In the genomic region with DNA sequence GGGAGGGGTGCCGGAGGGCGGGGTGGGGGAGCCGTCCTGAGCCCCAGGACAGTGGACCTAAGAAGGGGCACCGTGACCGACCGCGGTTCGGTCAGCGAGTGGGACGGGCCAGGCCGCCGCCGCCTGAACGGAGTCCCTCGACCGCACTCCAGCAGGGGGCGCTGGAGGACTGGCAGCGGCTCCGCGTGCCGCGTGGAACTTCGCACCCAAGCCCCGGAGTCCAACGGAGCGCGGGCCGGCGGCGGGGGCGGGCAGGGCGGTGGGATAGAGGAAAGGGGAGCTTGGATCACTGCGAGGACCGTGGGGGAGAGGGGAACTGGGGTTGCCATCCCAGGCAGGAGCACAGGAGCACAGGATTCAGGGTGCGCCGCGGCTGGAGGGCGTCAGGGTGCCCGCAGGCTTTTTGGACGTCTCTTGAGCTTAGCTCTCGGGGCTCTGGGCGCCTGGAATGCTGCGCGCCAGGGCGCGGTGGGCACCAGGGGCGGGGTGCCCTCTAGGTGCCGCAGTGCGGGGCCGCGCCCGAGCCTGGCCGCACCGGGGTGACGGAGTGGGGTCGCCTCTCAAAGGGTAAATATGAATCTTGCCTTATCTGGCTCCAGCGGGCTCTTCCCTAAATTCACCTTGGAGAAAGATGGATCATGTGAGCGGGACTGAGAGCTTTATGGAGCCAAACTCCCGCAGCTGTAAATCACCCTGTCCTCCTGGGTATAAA, we compare ENCODE assay signal across 9 cellular contexts. TPM values are rescaled to one million over a fixed set of nuclear protein-coding genes. Genes with fewer than 3 reads are reported as not detected.
A peak's percentile ranks its signal among the peaks of the same experiment; 100 is the strongest.
DNase-seq lines count a peak whose midpoint lies in the region; ATAC-seq and TF ChIP-seq lines count a peak whose summit lies in the region.
"Had no signal": no experiment of that assay in that cellular context is flagged by ENCODE, and none has a peak within 500 bp of the region (broad histone marks: within the 10 kb centered on the region; RNA-seq: fewer than 3 reads in every experiment).

No MANE protein-coding gene starts in this region.

- peaks cover 3 to 12% of the 10 kb centered on the region in 2 donors for H3K4me1 ChIP-seq in naive thymus-derived CD4-positive, alpha-beta T cell (ENCODE audit: control insufficient read depth in 2 of 2, insufficient read depth in 2 of 2, low read length in 2 of 2)

- H3K27ac Mint-ChIP-seq in naive thymus-derived CD4-positive, alpha-beta T cell: peak overlapping the region in 1 of 9 donors; percentile 48
- H3K27ac Mint-ChIP-seq in stimulated activated memory B cell treated with anti-CD40 and anti-IgM and Interleukin-4, amounts not matched to agents 10 μg/mL and 1 μg/mL and 100 μg/mL, for 72 hours: no peak overlapping the region

- H3K27ac ChIP-seq in naive thymus-derived CD4-positive, alpha-beta T cell (ENCODE audit: low read depth, low read length): no peak overlapping the region

- no peaks in the 10 kb centered on the region for H3K36me3 ChIP-seq in naive thymus-derived CD4-positive, alpha-beta T cell (ENCODE audit: control insufficient read depth in 2 of 3, insufficient read depth in 3 of 3, low read length in 3 of 3)

- POLR2A ChIA-PET in naive thymus-derived CD4-positive, alpha-beta T cell (lab: Charles Lee): no interaction called here

- H3K9me3 Mint-ChIP-seq in naive thymus-derived CD4-positive, alpha-beta T cell: peaks cover 0 to 2% (median 0%) of the 10 kb centered on the region in 11 donors
- no peaks in the 10 kb centered on the region for H3K9me3 Mint-ChIP-seq in stimulated activated memory B cell treated with anti-CD40 and anti-IgM and Interleukin-4, amounts not matched to agents 10 μg/mL and 1 μg/mL and 100 μg/mL, for 72 hours

- peaks cover 0 to 11% of the 10 kb centered on the region in 2 donors for H3K27me3 ChIP-seq in naive thymus-derived CD4-positive, alpha-beta T cell (ENCODE audit: control insufficient read depth in 2 of 2, insufficient read depth in 2 of 2, low read length in 2 of 2)

- peak overlapping the region; percentile 23 to 76 (median 62) for H3K4me3 Mint-ChIP-seq in naive thymus-derived CD4-positive, alpha-beta T cell
- no peak overlapping the region for H3K4me3 Mint-ChIP-seq in stimulated activated memory B cell treated with anti-CD40 and anti-IgM and Interleukin-4, amounts not matched to agents 10 μg/mL and 1 μg/mL and 100 μg/mL, for 72 hours

- DNase-seq in NCI-H510A treated with DMSO at 0.1 percent for 48 hours (lab: John Stamatoyannopoulos, UW): peak; percentile 19
- no peak for DNase-seq in NCI-H510A (lab: John Stamatoyannopoulos, UW)
- DNase-seq in NCI-H774 (lab: John Stamatoyannopoulos, UW): peak; percentile 70
- DNase-seq in activated T-cell treated with anti-CD3 and anti-CD28 coated beads for 24 hours (ENCODE audit: low read depth): peak; percentile 58
- DNase-seq in erythroblast (lab: John Stamatoyannopoulos, UW): peak; percentile 67 to 83
- peak; percentile 50 to 85 (median 70) for DNase-seq in naive thymus-derived CD4-positive, alpha-beta T cell
- DNase-seq in DMS114 treated with DMSO at 0.1 percent for 48 hours (lab: John Stamatoyannopoulos, UW; ENCODE audit: unreplicated experiment): no peak

- H3K4me1 Mint-ChIP-seq in naive thymus-derived CD4-positive, alpha-beta T cell: peaks cover 2 to 21% (median 6%) of the 10 kb centered on the region in 7 donors
- peaks cover 24% of the 10 kb centered on the region for H3K4me1 Mint-ChIP-seq in stimulated activated memory B cell treated with anti-CD40 and anti-IgM and Interleukin-4, amounts not matched to agents 10 μg/mL and 1 μg/mL and 100 μg/mL, for 72 hours

- H3K9me3 ChIP-seq in naive thymus-derived CD4-positive, alpha-beta T cell (ENCODE audit: control insufficient read depth in 2 of 3, low read length in 3 of 3): no peaks in the 10 kb centered on the region

- intact Hi-C loops in naive thymus-derived CD4-positive, alpha-beta T cell (cut with micrococcal nuclease): loop anchor here (1.0 kb wide), 1 partner anchor 35 kb away; no protein-coding TSS in a partner anchor

- CTCF ChIA-PET in naive thymus-derived CD4-positive, alpha-beta T cell (lab: Charles Lee): interaction anchor here (0.5 to 2.5 kb wide), 7 partner anchors 9 to 278 kb away, joined by 3 to 11 read pairs (median 3); partner anchors contain the start of gene MRPL58

- TF ChIP-seq POLR2A in erythroblast (IDR thresholded peaks at IDR 0.05; ENCODE audit: low read length): no peak

- peaks cover 34 to 74% (median 39%) of the 10 kb centered on the region in 5 donors for H3K27me3 Mint-ChIP-seq in naive thymus-derived CD4-positive, alpha-beta T cell
- H3K27me3 Mint-ChIP-seq in stimulated activated memory B cell treated with anti-CD40 and anti-IgM and Interleukin-4, amounts not matched to agents 10 μg/mL and 1 μg/mL and 100 μg/mL, for 72 hours: peaks cover 92% of the 10 kb centered on the region

- H3K36me3 Mint-ChIP-seq in naive thymus-derived CD4-positive, alpha-beta T cell: peaks cover 0 to 3% (median 0%) of the 10 kb centered on the region in 5 donors
- H3K36me3 Mint-ChIP-seq in stimulated activated memory B cell treated with anti-CD40 and anti-IgM and Interleukin-4, amounts not matched to agents 10 μg/mL and 1 μg/mL and 100 μg/mL, for 72 hours: no peaks in the 10 kb centered on the region

- H3K4me3 ChIP-seq in naive thymus-derived CD4-positive, alpha-beta T cell (ENCODE audit: low read length): no peak overlapping the region

- peak; percentile 85 for ATAC-seq in naive thymus-derived CD4-positive, alpha-beta T cell
- ATAC-seq in stimulated activated memory B cell treated with anti-CD40 and anti-IgM and Interleukin-4, amounts not matched to agents 10 μg/mL and 1 μg/mL and 100 μg/mL, for 72 hours: peak; percentile 56

RNA-seq across cellular contexts. Expression of gene OTOP2, which starts 0.4 kb away (rescaled TPM):
- not detected for total RNA-seq in naive thymus-derived CD4-positive, alpha-beta T cell
- not detected for polyA plus RNA-seq in naive thymus-derived CD4-positive, alpha-beta T cell
- total RNA-seq: pulmonary artery endothelial cell had no signal

RNA-seq across cellular contexts. Expression of gene USH1G, which starts 0.6 kb away (rescaled TPM):
- not detected for total RNA-seq in naive thymus-derived CD4-positive, alpha-beta T cell
- not detected for polyA plus RNA-seq in naive thymus-derived CD4-positive, alpha-beta T cell
- total RNA-seq: pulmonary artery endothelial cell had no signal

RNA-seq across cellular contexts. Expression of gene OTOP3, which starts 12.0 kb away (rescaled TPM):
- not detected for total RNA-seq in naive thymus-derived CD4-positive, alpha-beta T cell
- polyA plus RNA-seq in naive thymus-derived CD4-positive, alpha-beta T cell: not detected
- total RNA-seq: pulmonary artery endothelial cell had no signal

RNA-seq across cellular contexts. Expression of gene FADS6, which starts 30.3 kb away (rescaled TPM):
- total RNA-seq in naive thymus-derived CD4-positive, alpha-beta T cell: not detected
- polyA plus RNA-seq in naive thymus-derived CD4-positive, alpha-beta T cell: under 1 TPM in 1 of 2 donors, not detected in 1; 0.14 TPM
- total RNA-seq: pulmonary artery endothelial cell had no signal

RNA-seq across cellular contexts. Expression of gene HID1, which starts 48.9 kb away (rescaled TPM):
- total RNA-seq in naive thymus-derived CD4-positive, alpha-beta T cell: 10 to 100 TPM in 4 of 5 experiments, under 1 TPM in 1; 0.60 to 25.2 (median 14.8) TPM
- polyA plus RNA-seq in naive thymus-derived CD4-positive, alpha-beta T cell: 1 to 10 TPM; 4.8 to 7.0 TPM

Comparison
In these comparisons a context has a peak if more than half of its experiments do, and no peak if none do; other contexts are left out.
1. DNase-seq: peak in NCI-H510A treated with DMSO at 0.1 percent for 48 hours (single experiment), NCI-H774 (single experiment), activated T-cell treated with anti-CD3 and anti-CD28 coated beads for 24 hours (single experiment), erythroblast (2 of 2) and naive thymus-derived CD4-positive, alpha-beta T cell (9 of 9); none in NCI-H510A (single experiment) and DMS114 treated with DMSO at 0.1 percent for 48 hours (single experiment).